In the genomic region with DNA sequence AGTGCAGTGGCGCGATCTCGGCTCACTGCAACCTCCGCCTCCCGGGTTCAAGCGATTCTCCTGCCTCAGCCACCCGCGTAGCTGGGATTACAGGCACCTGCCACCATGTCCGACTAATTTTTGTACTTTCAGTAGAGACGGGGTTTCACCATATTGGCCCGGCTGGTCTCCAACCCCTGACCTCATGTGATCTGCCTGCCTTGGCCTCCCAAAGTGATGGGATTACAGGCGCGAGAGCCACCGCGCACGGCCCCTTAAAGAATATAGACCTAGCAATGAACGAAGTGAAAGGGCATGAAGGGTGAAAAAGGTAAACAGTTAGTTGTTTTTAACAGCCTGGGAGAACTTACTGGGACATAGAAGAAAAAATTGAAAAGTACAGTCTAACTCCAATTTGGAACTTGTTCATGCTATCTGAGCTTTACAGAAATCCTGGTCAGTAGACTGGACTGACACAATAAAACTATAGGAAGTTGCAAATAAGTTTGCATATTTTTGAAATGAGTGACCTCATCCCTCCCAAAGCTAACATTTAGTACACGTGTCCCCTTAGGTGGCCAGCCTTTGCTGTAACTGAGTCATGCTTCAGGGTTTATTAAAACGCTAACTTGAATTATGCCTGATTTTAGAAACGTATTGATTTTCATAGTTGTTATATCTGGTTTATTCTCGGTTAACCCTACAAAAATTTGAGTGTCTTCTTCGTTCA, we compare ENCODE assay signal across 12 cellular contexts. TPM values are rescaled to one million over a fixed set of nuclear protein-coding genes. Genes with fewer than 3 reads are reported as not detected.
DNase-seq lines count a peak whose midpoint lies in the region; ATAC-seq and TF ChIP-seq lines count a peak whose summit lies in the region.
"Had no signal": no experiment of that assay in that cellular context is flagged by ENCODE, and none has a peak within 500 bp of the region (broad histone marks: within the 10 kb centered on the region; RNA-seq: fewer than 3 reads in every experiment).

No MANE protein-coding gene starts in this region.

- 85 to 87% methylated on average over 5 to 22 of the region's 22 CpGs for WGBS in transverse colon (ENCODE audit: low coverage in 1 of 2), 2 donors
- 67 to 75% methylated on average over 22 of the region's 22 CpGs for WGBS in body of pancreas, 2 donors

- H3K4me1 ChIP-seq in ACC112 (ENCODE audit: control insufficient read depth, insufficient read depth, low read length, unreplicated experiment) (peaks cover 12% of the 10 kb centered on the region), transverse colon (peaks cover 5 to 24% (median 17%) of the 10 kb centered on the region in 4 donors), body of pancreas (peaks cover 32% of the 10 kb centered on the region)

- H3K36me3 Mint-ChIP-seq in activated T-helper 17 cell treated with anti-CD3 and anti-CD28 coated beads, Interleukin-2, amount 50 U/mL, for 72 hours (ENCODE audit: low read depth), result peaks cover 47% of the 10 kb centered on the region

- no peak overlapping the region for H2AFZ ChIP-seq in ACC112 (ENCODE audit: low read length, unreplicated experiment)

- in situ Hi-C loops in transverse colon (cut with MboI; ENCODE audit: low pct_ligation_motif_present in 1 of 4, low pct_unique_long_range_greater_than_20kb in 1 of 4, low sequenced_read_pairs in 3 of 4), result loop anchor here in 3 of 4 donors (25.0 kb wide), 1 partner anchor 632 kb away; no protein-coding TSS in a partner anchor

- H3K36me3 ChIP-seq in ACC112 (ENCODE audit: insufficient read depth, low read length) (peaks cover 27% of the 10 kb centered on the region), transverse colon (peaks cover 0 to 31% (median 17%) of the 10 kb centered on the region in 4 donors), body of pancreas (replicated peaks in 1 of 2; ENCODE audit: insufficient read depth in 1 of 2, low read depth in 2 of 2) (peaks cover 0 to 17% of the 10 kb centered on the region in 2 donors)

- no peaks in the 10 kb centered on the region for H3K27me3 Mint-ChIP-seq in activated T-helper 17 cell treated with anti-CD3 and anti-CD28 coated beads, Interleukin-2, amount 50 U/mL, for 72 hours

- H3K9me3 ChIP-seq in transverse colon (no peaks in the 10 kb centered on the region), body of pancreas (no peaks in the 10 kb centered on the region)
- H3K9me3 ChIP-seq: upper lobe of left lung had no signal

- H3K79me2 ChIP-seq in ACC112 (ENCODE audit: control insufficient read depth, insufficient read depth, low read length, unreplicated experiment), result peaks cover 18% of the 10 kb centered on the region

- H3K27me3 ChIP-seq in ACC112 (ENCODE audit: insufficient read depth, low read length), result no peaks in the 10 kb centered on the region
- H3K27me3 ChIP-seq in transverse colon, result no peaks in the 10 kb centered on the region
- no peaks in the 10 kb centered on the region for H3K27me3 ChIP-seq in body of pancreas
- H3K27me3 ChIP-seq: upper lobe of left lung had no signal

- TF ChIP-seq CTCF in fibroblast of villous mesenchyme (IDR thresholded peaks at IDR 0.05; ENCODE audit: insufficient read depth, low read depth, low read length) (no peak), transverse colon (IDR thresholded peaks at IDR 0.05) (no peak), body of pancreas (IDR thresholded peaks at IDR 0.05) (no peak)

- H3K27ac Mint-ChIP-seq in activated T-helper 17 cell treated with anti-CD3 and anti-CD28 coated beads, Interleukin-2, amount 50 U/mL, for 72 hours, result no peak overlapping the region

- peak overlapping the region; percentile 14; the same call in 1 of the 2 replicates for H3K27ac ChIP-seq in ACC112 (ENCODE audit: low read depth, low read length)
- H3K27ac ChIP-seq in transverse colon, result no peak overlapping the region
- H3K27ac ChIP-seq in body of pancreas, result peak overlapping the region in 1 of 4 donors; percentile 38
- H3K27ac ChIP-seq: upper lobe of left lung had no signal

- no peak for TF ChIP-seq EP300 in transverse colon (IDR thresholded peaks at IDR 0.05; ENCODE audit: low read depth)

- H3K4me3 ChIP-seq in ACC112 (ENCODE audit: low read depth, low read length) (peak overlapping the region; percentile 54), fibroblast of villous mesenchyme (ENCODE audit: low read depth, low read length) (peak overlapping the region; percentile 33), transverse colon (no peak overlapping the region), body of pancreas (no peak overlapping the region)

- intact Hi-C loops in transverse colon (cut with DNase I; ENCODE audit: low total_unique reads), result no loop called here
- intact Hi-C loops in body of pancreas (cut with DNase I), result no loop called here

- no peaks in the 10 kb centered on the region for H3K9me3 Mint-ChIP-seq in activated T-helper 17 cell treated with anti-CD3 and anti-CD28 coated beads, Interleukin-2, amount 50 U/mL, for 72 hours

- no peak for ATAC-seq in activated T-helper 17 cell treated with anti-CD3 and anti-CD28 coated beads, Interleukin-2, amount 50 U/mL, for 72 hours (replicated peaks)
- ATAC-seq in GM18870 (IDR thresholded peaks at IDR 0.05; ENCODE audit: unreplicated experiment), result no peak
- no peak for ATAC-seq in HG02610 (IDR thresholded peaks at IDR 0.05; ENCODE audit: unreplicated experiment)
- no peak for ATAC-seq in body of pancreas

- H3K4me1 Mint-ChIP-seq in activated T-helper 17 cell treated with anti-CD3 and anti-CD28 coated beads, Interleukin-2, amount 50 U/mL, for 72 hours, result peaks cover 23% of the 10 kb centered on the region

- peak overlapping the region; percentile 26 for H3K4me3 Mint-ChIP-seq in activated T-helper 17 cell treated with anti-CD3 and anti-CD28 coated beads, Interleukin-2, amount 50 U/mL, for 72 hours

- peak; percentile 78 for DNase-seq in EH (ENCODE audit: low read depth)
- DNase-seq in fibroblast of villous mesenchyme (ENCODE audit: low read depth), result peak; percentile 53
- no peak for DNase-seq in transverse colon
- DNase-seq in body of pancreas, result no peak
- DNase-seq: activated naive CD4-positive, alpha-beta T cell treated with Interleukin-2 at 50 U/mL for 16 hours; DMS79 treated with DMSO at 0.1 percent for 48 hours; SW 1271; upper lobe of left lung had no signal

- TF ChIP-seq POLR2A in transverse colon (IDR thresholded peaks at IDR 0.05) (no peak), body of pancreas (IDR thresholded peaks at IDR 0.05) (no peak)

RNA-seq across cellular contexts. Expression of gene COG1, which starts 1.8 kb away (rescaled TPM):
- total RNA-seq in activated T-helper 17 cell treated with anti-CD3 and anti-CD28 coated beads, Interleukin-2, amount 50 U/mL, for 72 hours, result 10 to 100 TPM; 22.5 to 27.3 TPM
- 25.9 and 26.7 TPM in 2 replicates for total RNA-seq in fibroblast of villous mesenchyme
- 100 to 1,000 TPM in 1 of 4 donors, 10 to 100 TPM in 3; 54.2 to 126 (median 69.1) TPM for total RNA-seq in transverse colon
- 10 to 100 TPM; 34.8 to 42.5 TPM for total RNA-seq in body of pancreas

RNA-seq across cellular contexts. Expression of gene SSTR2, which starts 29.9 kb away (rescaled TPM):
- under 1 TPM; 0.04 to 0.90 TPM for total RNA-seq in activated T-helper 17 cell treated with anti-CD3 and anti-CD28 coated beads, Interleukin-2, amount 50 U/mL, for 72 hours
- total RNA-seq in fibroblast of villous mesenchyme (not detected in 2 replicates), transverse colon (1 to 10 TPM in 2 of 4 donors, under 1 TPM in 2; under 0.01 to 1.7 (median 0.81) TPM), body of pancreas (1 to 10 TPM in 1 of 2 donors, under 1 TPM in 1; 0.66 to 1.0 TPM)

Comparison
In these comparisons a context has a peak if more than half of its experiments do, and no peak if none do; other contexts are left out.
1. H3K4me3 ChIP-seq: peak in ACC112 (single experiment) and fibroblast of villous mesenchyme (single experiment); none in transverse colon (0 of 4) and body of pancreas (0 of 2).
2. DNase-seq: peak in EH (single experiment) and fibroblast of villous mesenchyme (single experiment); none in transverse colon (single experiment) and body of pancreas (0 of 4).